8 cellular contexts compared by ENCODE assay signal in genomic region chr3:57692404-57693191, GRCh38. TPM values are rescaled to one million over a fixed set of nuclear protein-coding genes. Genes with fewer than 3 reads are reported as not detected.
DNase-seq lines count a peak whose midpoint lies in the region; ATAC-seq and TF ChIP-seq lines count a peak whose summit lies in the region.

Gene DENND6A (minus strand): TSS chr3:57693077. CDS start chr3:57693018, 59 bp downstream.

- H3K4me3 Mint-ChIP-seq in activated naive CD8-positive, alpha-beta T cell treated with anti-CD3 and anti-CD28 coated beads, Interleukin-2, amount 50 U/mL, for 24 hours: peak within 1 kb of the TSS; percentile 94

- H3K9me3 ChIP-seq in parathyroid adenoma (ENCODE audit: control insufficient read depth, low read length) (no peaks in the 10 kb centered on the region), tibial artery (no peaks in the 10 kb centered on the region)

- H3K27ac ChIP-seq in parathyroid adenoma (peak within 1 kb of the TSS; percentile 87), tibial artery (peak within 1 kb of the TSS; percentile 96 to 98)

- no peaks in the 10 kb centered on the region for H3K36me3 Mint-ChIP-seq in activated naive CD8-positive, alpha-beta T cell treated with anti-CD3 and anti-CD28 coated beads, Interleukin-2, amount 50 U/mL, for 24 hours (ENCODE audit: low read depth)

- H3K9me3 Mint-ChIP-seq in activated naive CD8-positive, alpha-beta T cell treated with anti-CD3 and anti-CD28 coated beads, Interleukin-2, amount 50 U/mL, for 24 hours: no peaks in the 10 kb centered on the region

- H3K4me1 Mint-ChIP-seq in activated naive CD8-positive, alpha-beta T cell treated with anti-CD3 and anti-CD28 coated beads, Interleukin-2, amount 50 U/mL, for 24 hours: peaks cover 40% of the 10 kb centered on the region

- peaks cover 20% of the 10 kb centered on the region for H3K79me2 ChIP-seq in parathyroid adenoma

- peak within 1 kb of the TSS; percentile 92 for H3K4me2 ChIP-seq in parathyroid adenoma (ENCODE audit: low read length)

- ATAC-seq in HG02678 (IDR thresholded peaks at IDR 0.05; ENCODE audit: unreplicated experiment): peak; percentile 82
- ATAC-seq in activated naive CD8-positive, alpha-beta T cell treated with anti-CD3 and anti-CD28 coated beads, Interleukin-2, amount 50 U/mL, for 24 hours: peak; percentile 86
- peak; percentile 98 for ATAC-seq in Right ventricle myocardium superior (ENCODE audit: poor library complexity)

- no peaks in the 10 kb centered on the region for H3K27me3 ChIP-seq in parathyroid adenoma (ENCODE audit: control insufficient read depth, insufficient read depth, low read length)
- no peaks in the 10 kb centered on the region for H3K27me3 ChIP-seq in tibial artery

- H3K36me3 ChIP-seq in parathyroid adenoma (ENCODE audit: control insufficient read depth, insufficient read depth, low read length) (no peaks in the 10 kb centered on the region), tibial artery (no peaks in the 10 kb centered on the region)

- TF ChIP-seq CTCF in GM12865 (IDR thresholded peaks at IDR 0.05; ENCODE audit: insufficient read depth, low read depth, low read length, missing control alignments) (no peak), parathyroid adenoma (IDR thresholded peaks at IDR 0.05) (no peak), tibial artery (IDR thresholded peaks at IDR 0.05) (no peak)

- peak within 1 kb of the TSS; percentile 95 for H2AFZ ChIP-seq in parathyroid adenoma

- intact Hi-C loops in Right ventricle myocardium superior (cut with DNase I) (loop anchor here (5.0 kb wide), 1 partner anchor 65 kb away; the partner anchor contains the start of gene SLMAP), tibial artery (cut with DNase I; ENCODE audit: low total_unique reads) (loop anchor here (1.0 to 5.0 kb wide), 3 partner anchors 65 to 135 kb away; partner anchors contain the start of genes ARF4, PDE12 and SLMAP)

- peak; percentile 98 for DNase-seq in GM12865 (ENCODE audit: low read depth)
- peak; percentile 82 for DNase-seq in NCI-H128 (lab: John Stamatoyannopoulos, UW; ENCODE audit: unreplicated experiment)
- peak; percentile 80 to 81 for DNase-seq in SW 1271 (lab: John Stamatoyannopoulos, UW)
- peak; percentile 97 for DNase-seq in activated naive CD8-positive, alpha-beta T cell treated with anti-CD3 and anti-CD28 coated beads, Interleukin-2, amount 50 U/mL, for 24 hours
- DNase-seq in Right ventricle myocardium superior: peak; percentile 98
- DNase-seq in tibial artery: peak; percentile 96 to 98

- peak within 1 kb of the TSS; percentile 86 for H3K27ac Mint-ChIP-seq in activated naive CD8-positive, alpha-beta T cell treated with anti-CD3 and anti-CD28 coated beads, Interleukin-2, amount 50 U/mL, for 24 hours

- H3K27me3 Mint-ChIP-seq in activated naive CD8-positive, alpha-beta T cell treated with anti-CD3 and anti-CD28 coated beads, Interleukin-2, amount 50 U/mL, for 24 hours: no peaks in the 10 kb centered on the region

- peak within 1 kb of the TSS; percentile 96 for H3K9ac ChIP-seq in parathyroid adenoma

- H3K4me3 ChIP-seq in GM12865 (ENCODE audit: low read depth, low read length) (peak within 1 kb of the TSS; percentile 58), parathyroid adenoma (ENCODE audit: low read depth, low read length) (peak within 1 kb of the TSS; percentile 91), tibial artery (peak within 1 kb of the TSS; percentile 89 to 97)

- peaks cover 3% of the 10 kb centered on the region for H3K4me1 ChIP-seq in parathyroid adenoma
- peaks cover 0 to 44% (median 27%) of the 10 kb centered on the region in 4 donors for H3K4me1 ChIP-seq in tibial artery

RNA-seq across cellular contexts. Expression of gene DENND6A, which starts in this region (rescaled TPM):
- total RNA-seq in Right ventricle myocardium superior: 15.0 TPM

Comparison
In these comparisons a context has a peak if more than half of its experiments do, and no peak if none do; other contexts are left out.
1. Peak in every context shown above with its lines: DNase-seq, ATAC-seq, H3K4me3 ChIP-seq and H3K27ac ChIP-seq.